Comparison of ENCODE assay signal across 1 cellular context in the genomic region with DNA sequence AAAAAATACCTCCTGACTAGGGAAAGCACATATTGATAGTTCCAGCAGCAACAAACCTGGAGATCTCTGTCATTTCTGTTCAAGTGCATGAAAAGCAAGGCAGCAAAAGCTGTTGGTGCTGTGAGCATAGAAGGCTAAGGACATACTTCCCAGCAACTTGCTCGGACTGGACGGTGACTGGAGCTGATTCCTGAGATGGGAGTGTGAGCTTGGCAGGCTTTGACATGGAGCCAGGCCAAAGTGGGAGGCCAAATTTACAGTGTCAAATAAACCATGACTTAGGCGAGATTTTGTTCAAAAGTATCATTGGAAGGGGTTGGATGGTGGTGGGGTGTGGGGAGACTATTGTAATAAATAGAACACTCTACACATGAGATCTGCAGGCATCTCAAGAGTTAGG.
TF ChIP-seq lines count a peak whose summit lies in the region.

No MANE protein-coding gene starts in this region.

TF ChIP-seq in HepG2, 621 proteins besides CTCF, POLR2A, EP300 and RAD21:
- TF ChIP-seq TP53 (CRISPR knock-in tag; conservative IDR thresholded peaks at IDR 0.05), result no peak
- TF ChIP-seq, protein P1, sequence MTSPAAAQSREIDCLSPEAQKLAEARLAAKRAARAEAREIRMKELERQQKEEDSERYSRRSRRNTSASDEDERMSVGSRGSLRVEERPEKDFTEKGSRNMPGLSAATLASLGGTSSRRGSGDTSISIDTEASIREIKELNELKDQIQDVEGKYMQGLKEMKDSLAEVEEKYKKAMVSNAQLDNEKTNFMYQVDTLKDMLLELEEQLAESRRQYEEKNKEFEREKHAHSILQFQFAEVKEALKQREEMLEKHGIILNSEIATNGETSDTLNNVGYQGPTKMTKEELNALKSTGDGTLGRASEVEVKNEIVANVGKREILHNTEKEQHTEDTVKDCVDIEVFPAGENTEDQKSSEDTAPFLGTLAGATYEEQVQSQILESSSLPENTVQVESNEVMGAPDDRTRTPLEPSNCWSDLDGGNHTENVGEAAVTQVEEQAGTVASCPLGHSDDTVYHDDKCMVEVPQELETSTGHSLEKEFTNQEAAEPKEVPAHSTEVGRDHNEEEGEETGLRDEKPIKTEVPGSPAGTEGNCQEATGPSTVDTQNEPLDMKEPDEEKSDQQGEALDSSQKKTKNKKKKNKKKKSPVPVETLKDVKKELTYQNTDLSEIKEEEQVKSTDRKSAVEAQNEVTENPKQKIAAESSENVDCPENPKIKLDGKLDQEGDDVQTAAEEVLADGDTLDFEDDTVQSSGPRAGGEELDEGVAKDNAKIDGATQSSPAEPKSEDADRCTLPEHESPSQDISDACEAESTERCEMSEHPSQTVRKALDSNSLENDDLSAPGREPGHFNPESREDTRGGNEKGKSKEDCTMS (CRISPR knock-in tag; conservative IDR thresholded peaks at IDR 0.05), result no peak
- no peak for TF ChIP-seq ZNF749 (CRISPR knock-in tag; IDR thresholded peaks at IDR 0.05; ENCODE audit: borderline replicate concordance)
- TF ChIP-seq, protein P2, sequence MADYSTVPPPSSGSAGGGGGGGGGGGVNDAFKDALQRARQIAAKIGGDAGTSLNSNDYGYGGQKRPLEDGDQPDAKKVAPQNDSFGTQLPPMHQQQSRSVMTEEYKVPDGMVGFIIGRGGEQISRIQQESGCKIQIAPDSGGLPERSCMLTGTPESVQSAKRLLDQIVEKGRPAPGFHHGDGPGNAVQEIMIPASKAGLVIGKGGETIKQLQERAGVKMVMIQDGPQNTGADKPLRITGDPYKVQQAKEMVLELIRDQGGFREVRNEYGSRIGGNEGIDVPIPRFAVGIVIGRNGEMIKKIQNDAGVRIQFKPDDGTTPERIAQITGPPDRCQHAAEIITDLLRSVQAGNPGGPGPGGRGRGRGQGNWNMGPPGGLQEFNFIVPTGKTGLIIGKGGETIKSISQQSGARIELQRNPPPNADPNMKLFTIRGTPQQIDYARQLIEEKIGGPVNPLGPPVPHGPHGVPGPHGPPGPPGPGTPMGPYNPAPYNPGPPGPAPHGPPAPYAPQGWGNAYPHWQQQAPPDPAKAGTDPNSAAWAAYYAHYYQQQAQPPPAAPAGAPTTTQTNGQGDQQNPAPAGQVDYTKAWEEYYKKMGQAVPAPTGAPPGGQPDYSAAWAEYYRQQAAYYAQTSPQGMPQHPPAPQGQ (CRISPR knock-in tag; IDR thresholded peaks at IDR 0.05; ENCODE audit: borderline replicate concordance), result no peak
